ENCODE assay signal across 8 cellular contexts in genomic region chr15:80152896-80153876, GRCh38. TPM values are rescaled to one million over a fixed set of nuclear protein-coding genes. Genes with fewer than 3 reads are reported as not detected.
DNase-seq lines count a peak whose midpoint lies in the region; ATAC-seq and TF ChIP-seq lines count a peak whose summit lies in the region.

FAH (plus strand) TSS chr15:80152999; CDS start chr15:80153055, 56 bp downstream.

- H3K9me2 ChIP-seq in GM23248 (ENCODE audit: insufficient read depth) = no peaks in the 10 kb centered on the region

- in situ Hi-C loops in GM23248 (cut with MboI) = no loop called here

- no peaks in the 10 kb centered on the region for H3K27me3 Mint-ChIP-seq in activated B cell treated with CpG ODN at 0.5 μM for 24 hours

- 4 to 5% methylated on average over 36 to 45 of the region's 45 CpGs for WGBS in GM23248 (ENCODE audit: low coverage in 1 of 2, low lambda C conversion rate in 2 of 2, missing lambda C conversion rate in 2 of 2), 2 experiments
- 6 to 7% methylated on average over 45 of the region's 45 CpGs for WGBS in ectodermal cell, 2 experiments

- H3F3A ChIP-seq in GM23248 (ENCODE audit: insufficient read depth) = peaks cover 8% of the 10 kb centered on the region; the same call in 1 of the 2 replicates

- no peak for TF ChIP-seq CTCF in LNCaP clone FGC (IDR thresholded peaks at IDR 0.05; ENCODE audit: control insufficient read depth, extremely low read depth, insufficient read depth)
- TF ChIP-seq CTCF in activated B cell treated with CpG ODN at 0.5 μM for 24 hours (IDR thresholded peaks at IDR 0.05) = no peak

- H4K20me1 ChIP-seq in GM23248 (ENCODE audit: insufficient read depth) = no peaks in the 10 kb centered on the region

- H3K27ac ChIP-seq in GM23248 (peak within 1 kb of the TSS; percentile 64), ectodermal cell (ENCODE audit: insufficient read depth, low read depth, low read length, poor library complexity, severe bottlenecking) (no peak within 1 kb of the TSS)

- CTCF ChIA-PET in activated B cell treated with CpG ODN at 0.5 μM for 24 hours (lab: Charles Lee) = no interaction called here

- H3K9me3 ChIP-seq in GM23248 (ENCODE audit: low read depth) (no peaks in the 10 kb centered on the region), ectodermal cell (ENCODE audit: control insufficient read depth, low read length) (no peaks in the 10 kb centered on the region)

- peak within 1 kb of the TSS; percentile 68 for H3K27ac Mint-ChIP-seq in activated B cell treated with CpG ODN at 0.5 μM for 24 hours
- peak within 1 kb of the TSS; percentile 94 for H3K27ac Mint-ChIP-seq in stimulated activated effector memory CD8-positive, alpha-beta T cell treated with anti-CD3 and anti-CD28 coated beads, Interleukin-12 subunit alpha, Interleukin-12 subunit beta, amount 100 ng/mL, for 72 hours

- H3K79me2 ChIP-seq in GM23248 (ENCODE audit: insufficient read depth) = peaks cover 17% of the 10 kb centered on the region; the same call in 1 of the 2 replicates

- peak; percentile 62 for ATAC-seq in activated B cell treated with CpG ODN at 0.5 μM for 24 hours (ENCODE audit: low read depth)
- ATAC-seq in stimulated activated effector memory CD8-positive, alpha-beta T cell treated with anti-CD3 and anti-CD28 coated beads, Interleukin-12 subunit alpha, Interleukin-12 subunit beta, amount 100 ng/mL, for 72 hours = peak; percentile 87

- peak within 1 kb of the TSS; percentile 90 for H3K4me2 ChIP-seq in GM23248 (ENCODE audit: unreplicated experiment)

- H3K36me3 Mint-ChIP-seq in activated B cell treated with CpG ODN at 0.5 μM for 24 hours (ENCODE audit: low read depth) = peaks cover 2% of the 10 kb centered on the region
- peaks cover 8% of the 10 kb centered on the region for H3K36me3 Mint-ChIP-seq in stimulated activated effector memory CD8-positive, alpha-beta T cell treated with anti-CD3 and anti-CD28 coated beads, Interleukin-12 subunit alpha, Interleukin-12 subunit beta, amount 100 ng/mL, for 72 hours

- peak within 1 kb of the TSS; percentile 86 for H3K4me3 Mint-ChIP-seq in activated B cell treated with CpG ODN at 0.5 μM for 24 hours
- peak within 1 kb of the TSS; percentile 87 for H3K4me3 Mint-ChIP-seq in stimulated activated effector memory CD8-positive, alpha-beta T cell treated with anti-CD3 and anti-CD28 coated beads, Interleukin-12 subunit alpha, Interleukin-12 subunit beta, amount 100 ng/mL, for 72 hours

- peak; percentile 35 for DNase-seq in GM04504 (ENCODE audit: low read depth)
- DNase-seq in GM23248 = peak; percentile 84
- DNase-seq in LNCaP clone FGC (ENCODE audit: low read depth) = no peak
- DNase-seq in activated B cell treated with CpG ODN at 0.5 μM for 24 hours = peak; percentile 64
- DNase-seq in lung microvascular endothelial cell (ENCODE audit: low read depth in 2 of 2) = peak; percentile 60 to 67
- DNase-seq in stimulated activated effector memory CD8-positive, alpha-beta T cell treated with anti-CD3 and anti-CD28 coated beads, Interleukin-12 subunit alpha, Interleukin-12 subunit beta, amount 100 ng/mL, for 72 hours (ENCODE audit: low spot score in 2 of 2) = peak; percentile 24 to 84
- DNase-seq in middle frontal gyrus (ENCODE audit: extremely low spot score, low spot score) = no peak

- H3K4me1 Mint-ChIP-seq in activated B cell treated with CpG ODN at 0.5 μM for 24 hours = peaks cover 15% of the 10 kb centered on the region
- H3K4me1 Mint-ChIP-seq in stimulated activated effector memory CD8-positive, alpha-beta T cell treated with anti-CD3 and anti-CD28 coated beads, Interleukin-12 subunit alpha, Interleukin-12 subunit beta, amount 100 ng/mL, for 72 hours = peaks cover 25% of the 10 kb centered on the region

- peak within 1 kb of the TSS; percentile 91 for H2AFZ ChIP-seq in GM23248

- no peaks in the 10 kb centered on the region for H3K9me3 Mint-ChIP-seq in activated B cell treated with CpG ODN at 0.5 μM for 24 hours
- no peaks in the 10 kb centered on the region for H3K9me3 Mint-ChIP-seq in stimulated activated effector memory CD8-positive, alpha-beta T cell treated with anti-CD3 and anti-CD28 coated beads, Interleukin-12 subunit alpha, Interleukin-12 subunit beta, amount 100 ng/mL, for 72 hours

- H3K9ac ChIP-seq in GM23248 = peak within 1 kb of the TSS; percentile 84

- POLR2A ChIA-PET in activated B cell treated with CpG ODN at 0.5 μM for 24 hours (lab: Charles Lee) = interaction anchor here (0.7 to 1.4 kb wide), 6 partner anchors 7 to 1592 kb away, joined by 3 to 5 read pairs (median 4); no protein-coding TSS in a partner anchor

- H3K36me3 ChIP-seq in GM23248 (ENCODE audit: low read depth) (no peaks in the 10 kb centered on the region), ectodermal cell (ENCODE audit: control insufficient read depth, insufficient read depth, low read length) (no peaks in the 10 kb centered on the region)

- peaks cover 7% of the 10 kb centered on the region; the same call in 1 of the 2 replicates for H3K4me1 ChIP-seq in GM23248 (ENCODE audit: insufficient read depth)
- H3K4me1 ChIP-seq in ectodermal cell (ENCODE audit: control insufficient read depth, insufficient read depth, low read length) = peaks cover 8% of the 10 kb centered on the region

- H3K4me3 ChIP-seq in GM23248 (peak within 1 kb of the TSS; percentile 87), LNCaP clone FGC (ENCODE audit: low read depth, low read length) (peak within 1 kb of the TSS; percentile 63), ectodermal cell (ENCODE audit: insufficient read depth, low read depth, low read length) (peak within 1 kb of the TSS; percentile 70)

- intact Hi-C loops in activated B cell treated with CpG ODN at 0.5 μM for 24 hours (cut with micrococcal nuclease) = loop anchor here (1.0 to 5.0 kb wide), 5 partner anchors 94 to 1206 kb away; partner anchors contain the start of genes CTSH and ZFAND6

- H3K27me3 ChIP-seq in GM23248 (replicated peaks; ENCODE audit: insufficient read depth) = no peaks in the 10 kb centered on the region
- peaks cover 19% of the 10 kb centered on the region for H3K27me3 ChIP-seq in ectodermal cell (ENCODE audit: control insufficient read depth, insufficient read depth, low read length, poor library complexity, severe bottlenecking)

RNA-seq across cellular contexts. Expression of gene FAH, which starts in this region (rescaled TPM):
- total RNA-seq in GM23248 (2014; rRNA removed; shearing (Covaris generic)) = 16.9 and 24.9 TPM in 2 replicates
- polyA plus RNA-seq in GM23248 (2016; fragmentation: Nextera tagmentation; extraction: Ambion mirVana) = 28.8 and 32.4 TPM in 2 replicates
- total RNA-seq in activated B cell treated with CpG ODN at 0.5 μM for 24 hours (7.5 and 8.6 TPM in 2 replicates), lung microvascular endothelial cell (3.4 and 9.4 TPM in 2 replicates)
- polyA plus RNA-seq in ectodermal cell (2013, experiment 1 of 4) = 17.9 TPM
- polyA plus RNA-seq in ectodermal cell (2013, experiment 2 of 4) = 17.1 TPM
- 15.0 TPM for polyA plus RNA-seq in ectodermal cell (2013, experiment 3 of 4)
- 19.9 TPM for polyA plus RNA-seq in ectodermal cell (2013, experiment 4 of 4)

Comparison
In these comparisons a context has a peak if more than half of its experiments do, and no peak if none do; other contexts are left out.
1. DNase-seq: peak in GM04504 (single experiment), GM23248 (single experiment), activated B cell treated with CpG ODN at 0.5 μM for 24 hours (single experiment), lung microvascular endothelial cell (2 of 2) and stimulated activated effector memory CD8-positive, alpha-beta T cell treated with anti-CD3 and anti-CD28 coated beads, Interleukin-12 subunit alpha, Interleukin-12 subunit beta, amount 100 ng/mL, for 72 hours (2 of 2); none in LNCaP clone FGC (single experiment) and middle frontal gyrus (single experiment).
2. Peak in every context shown above with its lines, with median percentiles within 50 percentile points of each other: H3K4me3 ChIP-seq.